8 cellular contexts compared by ENCODE assay signal in genomic region chr5:139696894-139697658, GRCh38. TPM values are rescaled to one million over a fixed set of nuclear protein-coding genes. Genes with fewer than 3 reads are reported as not detected.
DNase-seq lines count a peak whose midpoint lies in the region; ATAC-seq and TF ChIP-seq lines count a peak whose summit lies in the region.

No MANE protein-coding gene starts in this region.

- H3K4me3 ChIP-seq in MG63 (peak overlapping the region; percentile 26), right atrium auricular region (peak overlapping the region; percentile 25 to 54), prostate gland (peak overlapping the region; percentile 30 to 31)

- peaks cover 2 to 65% of the 10 kb centered on the region in 2 donors for H3K4me1 ChIP-seq in right atrium auricular region
- peaks cover 16% of the 10 kb centered on the region for H3K4me1 ChIP-seq in prostate gland (replicated peaks)

- H3K36me3 ChIP-seq in MG63 (no peaks in the 10 kb centered on the region; the same call in 1 of the 2 replicates), right atrium auricular region (no peaks in the 10 kb centered on the region), prostate gland (no peaks in the 10 kb centered on the region)

- H3K27ac ChIP-seq in adipose tissue (ENCODE audit: low read depth, low read length): peak overlapping the region; percentile 88
- H3K27ac ChIP-seq in right atrium auricular region: peak overlapping the region; percentile 87 to 90
- H3K27ac ChIP-seq in prostate gland: peak overlapping the region; percentile 68 to 72

- TF ChIP-seq POLR2A in prostate gland (IDR thresholded peaks at IDR 0.05): peak; percentile 6

- TF ChIP-seq CTCF in right atrium auricular region (IDR thresholded peaks at IDR 0.05) (no peak), prostate gland (IDR thresholded peaks at IDR 0.05) (no peak)

- H3K27me3 ChIP-seq in MG63 (no peaks in the 10 kb centered on the region), right atrium auricular region (no peaks in the 10 kb centered on the region), prostate gland (replicated peaks; ENCODE audit: insufficient read depth) (no peaks in the 10 kb centered on the region)

- H3K9me3 ChIP-seq in MG63 (no peaks in the 10 kb centered on the region), right atrium auricular region (no peaks in the 10 kb centered on the region), prostate gland (no peaks in the 10 kb centered on the region)

- intact Hi-C loops in prostate gland (cut with DNase I): no loop called here

- ATAC-seq in HG02588 (IDR thresholded peaks at IDR 0.05; ENCODE audit: unreplicated experiment): no peak

- DNase-seq in GM04503 (ENCODE audit: low read depth): peak; percentile 55
- DNase-seq in MG63: peak; percentile 91
- DNase-seq in right atrium auricular region (ENCODE audit: low spot score): peak; percentile 80
- DNase-seq in prostate gland (ENCODE audit: low spot score): peak; percentile 55
- no peak for DNase-seq in GM19238 (ENCODE audit: insufficient read length, low spot score)
- DNase-seq in cortex of kidney (lab: John Stamatoyannopoulos, UW): no peak

- WGBS in adipose tissue, 3 donors: 1 to 3% (median 1%) methylated on average over 43 to 55 of the region's 55 CpGs
- WGBS in prostate gland: 1% methylated on average over 19 of the region's 55 CpGs

RNA-seq across cellular contexts. Expression of gene CXXC5, which starts 48.9 kb away (rescaled TPM):
- total RNA-seq in MG63 (2014; rRNA removed; shearing (Covaris generic); ENCODE audit: low replicate concordance): 133 and 193 TPM in 2 replicates
- 10 to 100 TPM; 14.2 to 52.3 (median 39.0) TPM for polyA plus RNA-seq in adipose tissue
- total RNA-seq in right atrium auricular region: 10 to 100 TPM; 57.9 to 59.5 TPM
- total RNA-seq in prostate gland: 10 to 100 TPM; 47.4 to 47.7 TPM

Comparison
In these comparisons a context has a peak if more than half of its experiments do, and no peak if none do; other contexts are left out.
1. DNase-seq: peak in GM04503 (single experiment), MG63 (single experiment), right atrium auricular region (single experiment) and prostate gland (single experiment); none in GM19238 (single experiment) and cortex of kidney (single experiment).
2. Peak in every context shown above with its lines, with median percentiles within 50 percentile points of each other: H3K4me3 ChIP-seq and H3K27ac ChIP-seq.